1 cellular context compared by ENCODE assay signal in the genomic region with DNA sequence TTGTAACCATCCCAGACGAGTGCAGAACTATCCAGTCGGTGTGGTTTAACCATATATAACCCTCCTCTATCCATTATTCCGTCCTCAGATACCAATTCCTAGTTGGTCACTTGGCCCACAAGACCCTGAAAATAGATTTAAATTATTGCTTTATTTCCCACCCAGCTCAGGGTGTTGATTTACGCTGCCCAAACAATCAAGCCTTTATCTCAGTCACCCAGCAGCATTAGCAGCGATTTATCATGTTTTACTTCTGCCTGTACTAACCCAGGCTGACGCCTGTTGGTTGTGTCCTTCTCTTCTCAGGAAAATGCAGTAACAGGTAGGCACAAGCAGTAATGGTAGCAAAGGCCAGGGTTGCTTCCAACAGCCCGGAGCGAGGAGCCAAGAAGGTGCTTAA.
TF ChIP-seq lines count a peak whose summit lies in the region.

No MANE protein-coding gene starts in this region.

TF ChIP-seq in GM23338, 12 proteins besides CTCF, POLR2A, EP300 and RAD21 (continued from another document):
- TF ChIP-seq, protein P1, sequence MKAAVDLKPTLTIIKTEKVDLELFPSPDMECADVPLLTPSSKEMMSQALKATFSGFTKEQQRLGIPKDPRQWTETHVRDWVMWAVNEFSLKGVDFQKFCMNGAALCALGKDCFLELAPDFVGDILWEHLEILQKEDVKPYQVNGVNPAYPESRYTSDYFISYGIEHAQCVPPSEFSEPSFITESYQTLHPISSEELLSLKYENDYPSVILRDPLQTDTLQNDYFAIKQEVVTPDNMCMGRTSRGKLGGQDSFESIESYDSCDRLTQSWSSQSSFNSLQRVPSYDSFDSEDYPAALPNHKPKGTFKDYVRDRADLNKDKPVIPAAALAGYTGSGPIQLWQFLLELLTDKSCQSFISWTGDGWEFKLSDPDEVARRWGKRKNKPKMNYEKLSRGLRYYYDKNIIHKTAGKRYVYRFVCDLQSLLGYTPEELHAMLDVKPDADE (IDR thresholded peaks at IDR 0.05) = no peak
- TF ChIP-seq JUNB (IDR thresholded peaks at IDR 0.05; ENCODE audit: unreplicated experiment) (no peak), STAT1 (IDR thresholded peaks at IDR 0.05; ENCODE audit: unreplicated experiment) (no peak), CREB1 (CRISPR knock-in tag; IDR thresholded peaks at IDR 0.05; ENCODE audit: low read depth) (no peak), ZNF331 (CRISPR knock-in tag; IDR thresholded peaks at IDR 0.05; ENCODE audit: low read depth) (no peak)
- TF ChIP-seq, protein P2, sequence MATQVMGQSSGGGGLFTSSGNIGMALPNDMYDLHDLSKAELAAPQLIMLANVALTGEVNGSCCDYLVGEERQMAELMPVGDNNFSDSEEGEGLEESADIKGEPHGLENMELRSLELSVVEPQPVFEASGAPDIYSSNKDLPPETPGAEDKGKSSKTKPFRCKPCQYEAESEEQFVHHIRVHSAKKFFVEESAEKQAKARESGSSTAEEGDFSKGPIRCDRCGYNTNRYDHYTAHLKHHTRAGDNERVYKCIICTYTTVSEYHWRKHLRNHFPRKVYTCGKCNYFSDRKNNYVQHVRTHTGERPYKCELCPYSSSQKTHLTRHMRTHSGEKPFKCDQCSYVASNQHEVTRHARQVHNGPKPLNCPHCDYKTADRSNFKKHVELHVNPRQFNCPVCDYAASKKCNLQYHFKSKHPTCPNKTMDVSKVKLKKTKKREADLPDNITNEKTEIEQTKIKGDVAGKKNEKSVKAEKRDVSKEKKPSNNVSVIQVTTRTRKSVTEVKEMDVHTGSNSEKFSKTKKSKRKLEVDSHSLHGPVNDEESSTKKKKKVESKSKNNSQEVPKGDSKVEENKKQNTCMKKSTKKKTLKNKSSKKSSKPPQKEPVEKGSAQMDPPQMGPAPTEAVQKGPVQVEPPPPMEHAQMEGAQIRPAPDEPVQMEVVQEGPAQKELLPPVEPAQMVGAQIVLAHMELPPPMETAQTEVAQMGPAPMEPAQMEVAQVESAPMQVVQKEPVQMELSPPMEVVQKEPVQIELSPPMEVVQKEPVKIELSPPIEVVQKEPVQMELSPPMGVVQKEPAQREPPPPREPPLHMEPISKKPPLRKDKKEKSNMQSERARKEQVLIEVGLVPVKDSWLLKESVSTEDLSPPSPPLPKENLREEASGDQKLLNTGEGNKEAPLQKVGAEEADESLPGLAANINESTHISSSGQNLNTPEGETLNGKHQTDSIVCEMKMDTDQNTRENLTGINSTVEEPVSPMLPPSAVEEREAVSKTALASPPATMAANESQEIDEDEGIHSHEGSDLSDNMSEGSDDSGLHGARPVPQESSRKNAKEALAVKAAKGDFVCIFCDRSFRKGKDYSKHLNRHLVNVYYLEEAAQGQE (IDR thresholded peaks at IDR 0.05; ENCODE audit: unreplicated experiment) = no peak
